In genomic region chr18:74623047-74623816, GRCh38 we compare ENCODE assay signal across 9 cellular contexts. TPM values are rescaled to one million over a fixed set of nuclear protein-coding genes. Genes with fewer than 3 reads are reported as not detected.
DNase-seq lines count a peak whose midpoint lies in the region; ATAC-seq and TF ChIP-seq lines count a peak whose summit lies in the region.
"Had no signal": no experiment of that assay in that cellular context is flagged by ENCODE, and none has a peak within 500 bp of the region (broad histone marks: within the 10 kb centered on the region; RNA-seq: fewer than 3 reads in every experiment).

No MANE protein-coding gene starts in this region.

- TF ChIP-seq EP300 in esophagus muscularis mucosa (IDR thresholded peaks at IDR 0.05), result no peak

- DNase-seq in heart right ventricle (no peak), right cardiac atrium (no peak), PC-3 (peak; percentile 40), esophagus muscularis mucosa (ENCODE audit: extremely low spot score) (no peak), testis (no peak), vagina (ENCODE audit: extremely low spot score in 2 of 2) (no peak)
- DNase-seq: activated naive CD8-positive, alpha-beta T cell treated with anti-CD3 and anti-CD28 coated beads, Interleukin-2, amount 10 ng/mL, durations not matched to agents 7 days and 5 days had no signal

- no peaks in the 10 kb centered on the region for H3K9me2 ChIP-seq in PC-3 (replicated peaks; ENCODE audit: low read length)

- H3K27me3 ChIP-seq in heart right ventricle, result no peaks in the 10 kb centered on the region
- no peaks in the 10 kb centered on the region for H3K27me3 ChIP-seq in right cardiac atrium (ENCODE audit: control insufficient read depth, insufficient read depth)
- no peaks in the 10 kb centered on the region for H3K27me3 ChIP-seq in PC-3 (ENCODE audit: low read length)
- no peaks in the 10 kb centered on the region for H3K27me3 ChIP-seq in esophagus muscularis mucosa
- no peaks in the 10 kb centered on the region for H3K27me3 ChIP-seq in testis
- H3K27me3 ChIP-seq in vagina, result no peaks in the 10 kb centered on the region

- H3K79me2 ChIP-seq in PC-3 (ENCODE audit: low read length), result peaks cover 15% of the 10 kb centered on the region

- no TSS peak for BruUV-seq in PC-3 (replicated peaks; lab: Mats Ljungman, UMichigan)

- H3K4me1 ChIP-seq in heart right ventricle (peaks cover 0 to 11% (median 5%) of the 10 kb centered on the region in 9 donors), right cardiac atrium (ENCODE audit: control insufficient read depth, insufficient read depth, low read length) (peaks cover 2% of the 10 kb centered on the region), PC-3 (ENCODE audit: insufficient read depth, low read length) (peaks cover 3% of the 10 kb centered on the region; the same call in 1 of the 2 replicates), esophagus muscularis mucosa (peaks cover 0 to 7% (median 5%) of the 10 kb centered on the region in 4 donors), testis (no peaks in the 10 kb centered on the region), vagina (no peaks in the 10 kb centered on the region)

- 0 out of 2 replicates have a peak overlapping the region, but pooled peaks have one; percentile 19 for H2AFZ ChIP-seq in PC-3 (ENCODE audit: low read length)

- no peak overlapping the region for H3K9ac ChIP-seq in PC-3 (ENCODE audit: low read length)

- H3K4me3 ChIP-seq in heart right ventricle (no peak overlapping the region), right cardiac atrium (ENCODE audit: low read length) (no peak overlapping the region), PC-3 (ENCODE audit: low read length) (0 out of 2 replicates have a peak overlapping the region, but pooled peaks have one; percentile 38), esophagus muscularis mucosa (no peak overlapping the region), testis (no peak overlapping the region), vagina (no peak overlapping the region)

- no peak for TF ChIP-seq POLR2A in esophagus muscularis mucosa (IDR thresholded peaks at IDR 0.05; ENCODE audit: low read depth)
- no peak for TF ChIP-seq POLR2A in testis (IDR thresholded peaks at IDR 0.05)
- TF ChIP-seq POLR2A in vagina (IDR thresholded peaks at IDR 0.05), result no peak

- no peaks in the 10 kb centered on the region for H4K20me1 ChIP-seq in PC-3 (ENCODE audit: low read length)

- TF ChIP-seq CTCF in heart right ventricle (IDR thresholded peaks at IDR 0.05), result peak in 8 of 9 donors; percentile 23 to 56 (median 40)
- peak; percentile 76 for TF ChIP-seq CTCF in PC-3 (conservative IDR thresholded peaks at IDR 0.05; ENCODE audit: low read depth, low read length)
- TF ChIP-seq CTCF in esophagus muscularis mucosa (IDR thresholded peaks at IDR 0.05), result peak; percentile 24 to 47 (median 37)
- TF ChIP-seq CTCF in testis (IDR thresholded peaks at IDR 0.05), result peak in 2 of 3 experiments; percentile 14 to 35
- no peak for TF ChIP-seq CTCF in vagina (IDR thresholded peaks at IDR 0.05)

- intact Hi-C loops in heart right ventricle (cut with DNase I), result no loop called here
- intact Hi-C loops in right cardiac atrium (cut with DNase I), result no loop called here
- intact Hi-C loops in PC-3 (cut with micrococcal nuclease), result loop anchor here (10.0 kb wide), 1 partner anchor 1722 kb away; no protein-coding TSS in a partner anchor
- intact Hi-C loops in esophagus muscularis mucosa (cut with DNase I), result no loop called here
- intact Hi-C loops in testis (cut with DNase I; ENCODE audit: low total_unique reads), result no loop called here
- intact Hi-C loops in vagina (cut with DNase I), result no loop called here

- H3K4me2 ChIP-seq in PC-3 (ENCODE audit: low read length), result peak overlapping the region; percentile 60

- ATAC-seq in heart right ventricle (no peak), right cardiac atrium (no peak), PC-3 (peak; percentile 56; the same call in 1 of the 2 replicates), GM21526 (IDR thresholded peaks at IDR 0.05; ENCODE audit: low FRiP score, unreplicated experiment) (no peak), GM19324 (IDR thresholded peaks at IDR 0.05; ENCODE audit: low FRiP score, unreplicated experiment) (no peak)

- POLR2A ChIA-PET in PC-3 (lab: Charles Lee; ENCODE audit: unreplicated experiment), result no interaction called here

- H3K9me3 ChIP-seq in heart right ventricle (no peaks in the 10 kb centered on the region), right cardiac atrium (ENCODE audit: control insufficient read depth, low read length) (no peaks in the 10 kb centered on the region), PC-3 (ENCODE audit: low read length) (no peaks in the 10 kb centered on the region), esophagus muscularis mucosa (no peaks in the 10 kb centered on the region), testis (no peaks in the 10 kb centered on the region), vagina (no peaks in the 10 kb centered on the region)

- H3K36me3 ChIP-seq in heart right ventricle, result no peaks in the 10 kb centered on the region
- no peaks in the 10 kb centered on the region for H3K36me3 ChIP-seq in PC-3 (ENCODE audit: low read depth, low read length)
- H3K36me3 ChIP-seq in esophagus muscularis mucosa, result no peaks in the 10 kb centered on the region
- no peaks in the 10 kb centered on the region for H3K36me3 ChIP-seq in testis (ENCODE audit: low read depth, missing control alignments)
- H3K36me3 ChIP-seq in vagina, result no peaks in the 10 kb centered on the region

- CTCF ChIA-PET in PC-3 (lab: Charles Lee), result interaction anchor here (0.7 kb wide), 2 partner anchors 14 to 333 kb away, joined by 3 read pairs; no protein-coding TSS in a partner anchor

- WGBS in heart right ventricle, 2 donors, result 80 to 81% methylated on average over 24 of the region's 24 CpGs
- WGBS in right cardiac atrium, result 76% methylated on average over 24 of the region's 24 CpGs
- whole genome bisulfite sequencing in esophagus muscularis mucosa, result 67% methylated on average over 24 of the region's 24 CpGs
- WGBS in testis, 2 donors, result 58 to 62% methylated on average over 24 of the region's 24 CpGs

- H3K27ac ChIP-seq in heart right ventricle, result no peak overlapping the region
- no peak overlapping the region for H3K27ac ChIP-seq in right cardiac atrium (ENCODE audit: low read length)
- H3K27ac ChIP-seq in PC-3 (ENCODE audit: low read length), result no peak overlapping the region
- H3K27ac ChIP-seq in esophagus muscularis mucosa (replicated peaks in 1 of 4), result no peak overlapping the region
- no peak overlapping the region for H3K27ac ChIP-seq in testis
- H3K27ac ChIP-seq in vagina, result no peak overlapping the region

- no peaks in the 10 kb centered on the region for H3F3A ChIP-seq in PC-3 (ENCODE audit: low read length, unreplicated experiment)

RNA-seq across cellular contexts. Expression of gene ZNF407, which starts 25.6 kb away (rescaled TPM):
- total RNA-seq in heart right ventricle, result 10 to 100 TPM in 9 of 10 donors, 1 to 10 TPM in 1; 8.7 to 14.9 (median 12.9) TPM
- polyA plus RNA-seq in heart right ventricle, result 1 to 10 TPM; 2.5 to 4.1 TPM
- total RNA-seq in right cardiac atrium, result 10 to 100 TPM; 10.6 to 14.7 (median 12.9) TPM
- polyA plus RNA-seq in right cardiac atrium, result 3.8 TPM
- total RNA-seq in PC-3 (2014; rRNA removed), result 8.5 and 9.3 TPM in 2 replicates
- total RNA-seq in esophagus muscularis mucosa, result 10 to 100 TPM; 13.9 to 19.1 (median 17.2) TPM
- total RNA-seq in testis, result 10 to 100 TPM; 30.8 to 35.9 TPM
- polyA plus RNA-seq in testis (ENCODE audit: insufficient read depth, low read depth, low replicate concordance), result 10.9 TPM
- total RNA-seq in vagina, result 15.5 TPM

Comparison
In these comparisons a context has a peak if more than half of its experiments do, and no peak if none do; other contexts are left out.
1. CTCF ChIP-seq: peak in heart right ventricle (8 of 9), PC-3 (single experiment), esophagus muscularis mucosa (3 of 3) and testis (2 of 3); none in vagina (0 of 3).